ENCODE assay signal across 8 cellular contexts in the genomic region with DNA sequence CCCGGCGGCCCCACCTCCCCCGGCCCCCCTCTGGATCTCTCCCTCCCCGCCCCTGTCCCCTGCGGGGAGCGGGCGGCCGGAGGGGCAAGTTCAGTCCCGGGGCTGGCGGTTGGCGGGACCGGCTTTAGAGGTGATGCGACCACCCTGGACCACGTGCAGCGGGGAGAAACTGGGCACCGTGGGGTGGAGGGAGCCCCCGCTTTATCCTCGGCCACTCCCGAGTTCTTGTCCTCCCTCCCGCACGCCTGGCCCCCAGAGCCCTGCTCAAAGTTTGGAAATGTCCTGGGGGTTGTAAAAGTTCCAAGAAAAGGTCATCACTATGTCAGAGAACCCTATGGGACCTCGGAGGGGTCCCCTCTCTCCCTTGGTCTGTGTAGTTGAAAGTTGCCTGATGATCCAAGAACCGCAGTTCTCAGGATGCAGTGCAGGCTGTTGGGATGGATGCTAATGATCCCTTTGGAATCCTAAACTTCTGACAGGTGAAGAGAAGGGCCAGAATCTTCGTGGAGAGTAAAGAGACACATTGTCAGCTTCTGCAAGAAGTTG. TPM values are rescaled to one million over a fixed set of nuclear protein-coding genes. Genes with fewer than 3 reads are reported as not detected.
DNase-seq lines count a peak whose midpoint lies in the region; ATAC-seq, FAIRE-seq and TF ChIP-seq lines count a peak whose summit lies in the region.

No MANE protein-coding gene starts in this region.

- no peaks in the 10 kb centered on the region for H3K9me3 ChIP-seq in right atrium auricular region
- no peaks in the 10 kb centered on the region for H3K9me3 ChIP-seq in skeletal muscle satellite cell (replicated peaks; ENCODE audit: low read length)

- H3K4me3 ChIP-seq in H7 (ENCODE audit: insufficient read depth, low read depth, low read length): peak overlapping the region; percentile 64
- H3K4me3 ChIP-seq in right atrium auricular region: peak overlapping the region; percentile 53 to 58
- H3K4me3 ChIP-seq in skeletal muscle satellite cell (ENCODE audit: low read length): peak overlapping the region; percentile 63

- peak overlapping the region; percentile 82 for H3K9ac ChIP-seq in skeletal muscle satellite cell (ENCODE audit: low read depth, low read length)

- no peaks in the 10 kb centered on the region for H3K36me3 ChIP-seq in H7 (replicated peaks; ENCODE audit: control insufficient read depth, insufficient read depth, low read length)
- H3K36me3 ChIP-seq in right atrium auricular region: no peaks in the 10 kb centered on the region
- peaks cover 10% of the 10 kb centered on the region for H3K36me3 ChIP-seq in skeletal muscle satellite cell (ENCODE audit: insufficient read depth, low read length)

- no peak for ATAC-seq in GM18861 (IDR thresholded peaks at IDR 0.05; ENCODE audit: unreplicated experiment)
- ATAC-seq in HG03139 (IDR thresholded peaks at IDR 0.05; ENCODE audit: unreplicated experiment): no peak

- DNase-seq in H7 (peak; percentile 39), right atrium auricular region (ENCODE audit: low spot score) (no peak), medulla oblongata (ENCODE audit: extremely low spot score) (no peak), GM12892 (ENCODE audit: insufficient read length) (no peak)

- no peak for TF ChIP-seq POLR2A in GM12892 (IDR thresholded peaks at IDR 0.05; ENCODE audit: low read depth, low read length)

- TF ChIP-seq CTCF in VCaP (conservative IDR thresholded peaks at IDR 0.05) (0 out of 2 replicates have a peak, but pooled peaks have one; percentile 2), right atrium auricular region (IDR thresholded peaks at IDR 0.05) (no peak)

- H3K27me3 ChIP-seq in H7 (ENCODE audit: control insufficient read depth, insufficient read depth, low read length) (peaks cover 24% of the 10 kb centered on the region), right atrium auricular region (no peaks in the 10 kb centered on the region), skeletal muscle satellite cell (ENCODE audit: control insufficient read depth, insufficient read depth, low read length) (no peaks in the 10 kb centered on the region)

- H3K27ac ChIP-seq in VCaP: no peak overlapping the region
- peak overlapping the region in 1 of 2 donors; percentile 51 for H3K27ac ChIP-seq in right atrium auricular region

- H3K4me2 ChIP-seq in skeletal muscle satellite cell (ENCODE audit: low read length): peak overlapping the region; percentile 81

- FAIRE-seq in GM12892 (lab: Jason Lieb, UNC): no peak

- H3K4me1 ChIP-seq in right atrium auricular region (peaks cover 0 to 12% of the 10 kb centered on the region in 2 donors), skeletal muscle satellite cell (ENCODE audit: control insufficient read depth, insufficient read depth, low read length) (peaks cover 30% of the 10 kb centered on the region)

RNA-seq across cellular contexts. Expression of a gene that starts 0.4 kb away (rescaled TPM):
- 0.59 and 0.89 TPM in 2 replicates for total RNA-seq in H7 (2014; rRNA removed; shearing (Covaris generic))
- total RNA-seq in right atrium auricular region: 1 to 10 TPM; 6.4 to 8.6 TPM
- total RNA-seq in skeletal muscle satellite cell (2012; rRNA removed): 26.4 and 37.8 TPM in 2 replicates
- not detected for polyA plus RNA-seq in GM12892 (2012; ENCODE audit: missing spikeins)
